In the genomic region with DNA sequence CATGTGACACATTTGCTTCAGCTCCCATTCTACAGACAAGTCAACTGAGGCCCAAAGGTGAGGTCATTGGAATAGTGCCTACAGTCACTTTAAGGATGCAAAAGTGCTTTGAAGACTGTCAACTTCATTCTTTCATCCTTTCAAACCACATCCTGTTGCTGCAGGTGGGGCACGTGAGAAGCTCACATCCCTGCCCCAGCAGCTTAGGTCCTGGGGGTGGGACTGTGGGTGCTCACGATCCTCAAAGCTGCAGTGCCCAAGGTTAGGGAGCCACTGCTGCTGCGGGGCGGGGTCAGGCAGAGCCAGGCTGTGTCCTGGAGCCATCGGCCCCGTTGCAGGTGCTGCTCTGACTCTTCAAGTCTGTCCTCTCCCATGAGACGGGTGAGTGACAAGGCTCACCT, we compare ENCODE assay signal across 10 cellular contexts. TPM values are rescaled to one million over a fixed set of nuclear protein-coding genes. Genes with fewer than 3 reads are reported as not detected.
DNase-seq lines count a peak whose midpoint lies in the region; ATAC-seq and TF ChIP-seq lines count a peak whose summit lies in the region.
"Had no signal": no experiment of that assay in that cellular context is flagged by ENCODE, and none has a peak within 500 bp of the region (broad histone marks: within the 10 kb centered on the region; RNA-seq: fewer than 3 reads in every experiment).

No MANE protein-coding gene starts in this region.

- no peaks in the 10 kb centered on the region for H3K36me3 Mint-ChIP-seq in GM23338 (ENCODE audit: low read depth)
- peaks cover 6% of the 10 kb centered on the region for H3K36me3 Mint-ChIP-seq in activated naive CD8-positive, alpha-beta T cell treated with anti-CD3 and anti-CD28 coated beads, Interleukin-2, amount 10 ng/mL, durations not matched to agents 7 days and 5 days

- peaks cover 8% of the 10 kb centered on the region for H3K27me3 Mint-ChIP-seq in GM23338 (ENCODE audit: insufficient read depth, low read depth, poor library complexity)
- H3K27me3 Mint-ChIP-seq in activated naive CD8-positive, alpha-beta T cell treated with anti-CD3 and anti-CD28 coated beads, Interleukin-2, amount 10 ng/mL, durations not matched to agents 7 days and 5 days, result no peaks in the 10 kb centered on the region

- CTCF ChIA-PET in HEK293T (lab: Yijun Ruan, JAX), result interaction anchor here (0.6 kb wide), 2 partner anchors 60 to 372 kb away, joined by 3 to 6 read pairs; no protein-coding TSS in a partner anchor

- no peaks in the 10 kb centered on the region for H3K36me3 ChIP-seq in GM23338 (ENCODE audit: insufficient read depth)

- H3K27me3 ChIP-seq in GM23338 (ENCODE audit: insufficient read depth), result no peaks in the 10 kb centered on the region

- H4K20me1 ChIP-seq in GM23338 (replicated peaks; ENCODE audit: insufficient read depth), result no peaks in the 10 kb centered on the region

- DNase-seq in GM23338 (ENCODE audit: low spot score) (no peak), NCI-H69 (lab: John Stamatoyannopoulos, UW) (no peak), HEK293T (ENCODE audit: extremely low spot score) (no peak), lower leg skin (ENCODE audit: low spot score in 2 of 2) (no peak), NCI-H748 treated with DMSO at 0.1 percent for 48 hours (lab: John Stamatoyannopoulos, UW) (no peak)
- peak; percentile 33 to 46 for DNase-seq in activated CD4-positive, alpha-beta T cell treated with anti-CD3 and anti-CD28 coated beads for 4 hours
- DNase-seq in activated naive CD8-positive, alpha-beta T cell treated with anti-CD3 and anti-CD28 coated beads, Interleukin-2, amount 10 ng/mL, durations not matched to agents 7 days and 5 days, result peak; percentile 72
- peak; percentile 34 to 59 for DNase-seq in stimulated activated CD4-positive, alpha-beta T cell treated with anti-CD3 and anti-CD28 coated beads, Interleukin-4, amount 100 ng/mL, for 4 hours
- DNase-seq: amniotic stem cell, DMS79 had no signal

- no peak overlapping the region for H3K4me2 ChIP-seq in GM23338

- ATAC-seq in GM23338, result peak; percentile 25
- peak; percentile 80 for ATAC-seq in activated naive CD8-positive, alpha-beta T cell treated with anti-CD3 and anti-CD28 coated beads, Interleukin-2, amount 10 ng/mL, durations not matched to agents 7 days and 5 days (ENCODE audit: low read depth)

- no peak overlapping the region for H3K4me3 Mint-ChIP-seq in GM23338
- peak overlapping the region; percentile 72 for H3K4me3 Mint-ChIP-seq in activated naive CD8-positive, alpha-beta T cell treated with anti-CD3 and anti-CD28 coated beads, Interleukin-2, amount 10 ng/mL, durations not matched to agents 7 days and 5 days

- 62 to 70% methylated on average over 6 to 7 of the region's 7 CpGs for WGBS in lower leg skin, 2 donors

- no peaks in the 10 kb centered on the region for H3K9me3 Mint-ChIP-seq in GM23338
- peaks cover 9% of the 10 kb centered on the region for H3K9me3 Mint-ChIP-seq in activated naive CD8-positive, alpha-beta T cell treated with anti-CD3 and anti-CD28 coated beads, Interleukin-2, amount 10 ng/mL, durations not matched to agents 7 days and 5 days

- no peak overlapping the region for H3K4me3 ChIP-seq in GM23338
- H3K4me3 ChIP-seq in lower leg skin (ENCODE audit: low read depth, poor library complexity, severe bottlenecking), result no peak overlapping the region

- POLR2A ChIA-PET in activated naive CD8-positive, alpha-beta T cell treated with anti-CD3 and anti-CD28 coated beads, Interleukin-2, amount 10 ng/mL, durations not matched to agents 7 days and 5 days (lab: Charles Lee), result interaction anchor here (1.1 to 4.5 kb wide), 6 partner anchors 9 to 389 kb away, joined by 3 to 39 read pairs (median 4); a partner anchor contains a TSS
- POLR2A ChIA-PET in HEK293T (lab: Yijun Ruan, JAX), result no interaction called here

- no peak overlapping the region for H3K27ac ChIP-seq in GM23338 (ENCODE audit: low read depth)

- 0 out of 2 replicates have a peak, but pooled peaks cover 2% of the 10 kb centered on the region for H3F3A ChIP-seq in GM23338 (replicated peaks; ENCODE audit: low read depth)

- H2AFZ ChIP-seq in GM23338, result no peak overlapping the region

- intact Hi-C loops in lower leg skin (cut with DNase I; ENCODE audit: low total_unique reads), result no loop called here

- TF ChIP-seq CTCF in GM23338 (conservative IDR thresholded peaks at IDR 0.05; ENCODE audit: low read depth in 2 of 2), result no peak
- no peak for TF ChIP-seq CTCF in lower leg skin (IDR thresholded peaks at IDR 0.05)

- TF ChIP-seq POLR2A in lower leg skin (IDR thresholded peaks at IDR 0.05), result no peak

- H3K4me1 Mint-ChIP-seq in GM23338, result peaks cover 8% of the 10 kb centered on the region
- H3K4me1 Mint-ChIP-seq in activated naive CD8-positive, alpha-beta T cell treated with anti-CD3 and anti-CD28 coated beads, Interleukin-2, amount 10 ng/mL, durations not matched to agents 7 days and 5 days, result peaks cover 54% of the 10 kb centered on the region

- H3K9me2 ChIP-seq in GM23338 (ENCODE audit: insufficient read depth), result peaks cover 2% of the 10 kb centered on the region; the same call in 1 of the 2 replicates

- H3K27ac Mint-ChIP-seq in GM23338, result no peak overlapping the region
- peak overlapping the region; percentile 77 for H3K27ac Mint-ChIP-seq in activated naive CD8-positive, alpha-beta T cell treated with anti-CD3 and anti-CD28 coated beads, Interleukin-2, amount 10 ng/mL, durations not matched to agents 7 days and 5 days

- H3K4me1 ChIP-seq in GM23338 (ENCODE audit: insufficient read depth), result no peaks in the 10 kb centered on the region

- H3K79me2 ChIP-seq in GM23338 (replicated peaks; ENCODE audit: insufficient read depth), result no peaks in the 10 kb centered on the region

TF ChIP-seq in GM23338, 12 proteins besides CTCF, POLR2A, EP300 and RAD21 (continues in another document):
- TF ChIP-seq ZNF331 (CRISPR knock-in tag; IDR thresholded peaks at IDR 0.05; ENCODE audit: low read depth), result no peak
- no peak for TF ChIP-seq STAT1 (IDR thresholded peaks at IDR 0.05; ENCODE audit: unreplicated experiment)
- no peak for TF ChIP-seq ZNF114 (CRISPR knock-in tag; IDR thresholded peaks at IDR 0.05)
- TF ChIP-seq EZH2phosphoT487 (IDR thresholded peaks at IDR 0.05; ENCODE audit: unreplicated experiment), result no peak
- TF ChIP-seq NANOG (IDR thresholded peaks at IDR 0.05; ENCODE audit: borderline replicate concordance), result no peak

TF ChIP-seq in HEK293T, 16 proteins besides CTCF, POLR2A, EP300 and RAD21:
- TF ChIP-seq SP1 (IDR thresholded peaks at IDR 0.05), result no peak
- TF ChIP-seq NFRKB (IDR thresholded peaks at IDR 0.05), result no peak
- TF ChIP-seq ELF4 (IDR thresholded peaks at IDR 0.05), result no peak
- no peak for TF ChIP-seq L3MBTL2 (conservative IDR thresholded peaks at IDR 0.05)
- TF ChIP-seq CTBP1 (IDR thresholded peaks at IDR 0.05; ENCODE audit: borderline replicate concordance), result no peak
- no peak for TF ChIP-seq FOXK2 (IDR thresholded peaks at IDR 0.05)
- no peak for TF ChIP-seq ZNF384 (IDR thresholded peaks at IDR 0.05)
- no peak for TF ChIP-seq FOXA1 (IDR thresholded peaks at IDR 0.05)
- TF ChIP-seq SUZ12 (IDR thresholded peaks at IDR 0.05), result no peak
TF ChIP-seq in HEK293T: peak in this region for 0.

RNA-seq across cellular contexts. Expression of a gene that starts 57.9 kb away (rescaled TPM):
- 0.90 and 1.2 TPM in 2 replicates for total RNA-seq in GM23338 (2014; rRNA removed; shearing (Covaris generic))
- 0.19 and 0.24 TPM in 2 replicates for polyA plus RNA-seq in GM23338 (2016; fragmentation: Nextera tagmentation; extraction: Ambion mirVana)
- 1 to 10 TPM; 8.6 to 8.8 TPM for total RNA-seq in activated naive CD8-positive, alpha-beta T cell treated with anti-CD3 and anti-CD28 coated beads, Interleukin-2, amount 10 ng/mL, durations not matched to agents 7 days and 5 days
- total RNA-seq in lower leg skin, result 10 to 100 TPM; 10.9 to 16.1 (median 12.6) TPM

Comparison
In these comparisons a context has a peak if more than half of its experiments do, and no peak if none do; other contexts are left out.
1. DNase-seq: peak in activated CD4-positive, alpha-beta T cell treated with anti-CD3 and anti-CD28 coated beads for 4 hours (2 of 2), activated naive CD8-positive, alpha-beta T cell treated with anti-CD3 and anti-CD28 coated beads, Interleukin-2, amount 10 ng/mL, durations not matched to agents 7 days and 5 days (single experiment) and stimulated activated CD4-positive, alpha-beta T cell treated with anti-CD3 and anti-CD28 coated beads, Interleukin-4, amount 100 ng/mL, for 4 hours (2 of 2); none in GM23338 (single experiment), NCI-H69 (single experiment), HEK293T (single experiment), lower leg skin (0 of 2) and NCI-H748 treated with DMSO at 0.1 percent for 48 hours (single experiment).